ENCODE assay signal across 22 cellular contexts in genomic region chr6:148989585-148989984, GRCh38.
DNase-seq lines count a peak whose midpoint lies in the region; ATAC-seq and TF ChIP-seq lines count a peak whose summit lies in the region.
"Had no signal": no experiment of that assay in that cellular context is flagged by ENCODE, and none has a peak within 500 bp of the region (broad histone marks: within the 10 kb centered on the region; RNA-seq: fewer than 3 reads in every experiment).

No MANE protein-coding gene starts in this region.

- H3K36me3 Mint-ChIP-seq in MCF 10A (ENCODE audit: insufficient read depth, unreplicated experiment), result peaks cover 6% of the 10 kb centered on the region

- no peak overlapping the region for H3K4me3 ChIP-seq in H7 (ENCODE audit: insufficient read depth, low read depth, low read length)
- no peak overlapping the region for H3K4me3 ChIP-seq in parathyroid adenoma (ENCODE audit: low read depth, low read length)
- no peak overlapping the region for H3K4me3 ChIP-seq in Karpas-422 (ENCODE audit: low read length)
- H3K4me3 ChIP-seq in right cardiac atrium (ENCODE audit: low read length), result no peak overlapping the region
- H3K4me3 ChIP-seq: PC-9 had no signal

- no peaks in the 10 kb centered on the region for H3K4me1 Mint-ChIP-seq in MCF 10A (ENCODE audit: insufficient read depth, unreplicated experiment)

- H3K4me1 ChIP-seq in parathyroid adenoma (peaks cover 11% of the 10 kb centered on the region), Karpas-422 (ENCODE audit: low read length) (no peaks in the 10 kb centered on the region), right cardiac atrium (ENCODE audit: control insufficient read depth, insufficient read depth, low read length) (peaks cover 3% of the 10 kb centered on the region)

- intact Hi-C loops in MCF 10A (cut with micrococcal nuclease), result no loop called here
- intact Hi-C loops in right cardiac atrium (cut with DNase I), result no loop called here

- ATAC-seq in stimulated activated naive CD8-positive, alpha-beta T cell treated with anti-CD3 and anti-CD28 coated beads, Interleukin-15, Interleukin-2, amounts not matched to agents 100 U/mL and 50 U/mL, for 24 hours, result no peak
- no peak for ATAC-seq in right cardiac atrium

- CTCF ChIA-PET in MCF 10A (lab: Yijun Ruan, JAX), result interaction anchor here (0.9 kb wide), 1 partner anchor 16 kb away, joined by 3 read pairs; no protein-coding TSS in a partner anchor

- H3K36me3 ChIP-seq in H7 (replicated peaks; ENCODE audit: control insufficient read depth, insufficient read depth, low read length) (no peaks in the 10 kb centered on the region; the same call in 1 of the 2 replicates), parathyroid adenoma (ENCODE audit: control insufficient read depth, insufficient read depth, low read length) (no peaks in the 10 kb centered on the region), Karpas-422 (ENCODE audit: insufficient read depth, low read length) (no peaks in the 10 kb centered on the region)

- TF ChIP-seq CTCF in parathyroid adenoma (IDR thresholded peaks at IDR 0.05) (no peak), MCF 10A (IDR thresholded peaks at IDR 0.05; ENCODE audit: unreplicated experiment) (no peak)

- BruUV-seq in MCF 10A (replicated peaks; lab: Mats Ljungman, UMichigan), result no TSS peak

- H3K27ac Mint-ChIP-seq in MCF 10A (ENCODE audit: low read depth, unreplicated experiment), result no peak overlapping the region
- H3K27ac Mint-ChIP-seq: HFFc6 had no signal

- H3K9ac ChIP-seq in parathyroid adenoma (no peak overlapping the region), Karpas-422 (ENCODE audit: low read length) (no peak overlapping the region)

- no peak overlapping the region for H3K27ac ChIP-seq in parathyroid adenoma
- no peak overlapping the region for H3K27ac ChIP-seq in Karpas-422 (ENCODE audit: low read length)
- no peak overlapping the region for H3K27ac ChIP-seq in right cardiac atrium (ENCODE audit: low read length)
- H3K27ac ChIP-seq: PC-9, RWPE1 had no signal

- no peaks in the 10 kb centered on the region for H3K9me2 ChIP-seq in Karpas-422 (replicated peaks; ENCODE audit: insufficient read depth, low read length)

- 60% methylated on average over 1 of the region's 1 CpG for WGBS in right cardiac atrium

- POLR2A ChIA-PET in MCF 10A (lab: Yijun Ruan, JAX), result interaction anchor here (1.1 kb wide), 1 partner anchor 7 kb away, joined by 3 read pairs; no protein-coding TSS in a partner anchor

- no peaks in the 10 kb centered on the region for H4K20me1 ChIP-seq in Karpas-422 (ENCODE audit: insufficient read depth, low read depth, low read length)

- peak; percentile 26 for DNase-seq in H7
- peak; percentile 44 for DNase-seq in NOMO-1 treated with DMSO at 0.1 percent for 48 hours (lab: John Stamatoyannopoulos, UW; ENCODE audit: unreplicated experiment)
- peak; percentile 26 for DNase-seq in globus pallidus (ENCODE audit: low spot score)
- no peak for DNase-seq in MCF 10A (ENCODE audit: unreplicated experiment)
- no peak for DNase-seq in Karpas-422
- no peak for DNase-seq in stimulated activated naive CD8-positive, alpha-beta T cell treated with anti-CD3 and anti-CD28 coated beads, Interleukin-15, Interleukin-2, amounts not matched to agents 100 U/mL and 50 U/mL, for 24 hours
- DNase-seq in right cardiac atrium, result no peak
- DNase-seq: C1 segment of cervical spinal cord; CD8-positive, alpha-beta memory T cell; HFFc6; Kasumi-1; MM.1S; NCI-H1105 treated with DMSO at 0.1 percent for 48 hours; NCI-H1694; NCI-H2081 treated with DMSO at 0.1 percent for 48 hours; NCI-H446 treated with DMSO at 0.1 percent for 48 hours; NCI-H748 treated with DMSO at 0.1 percent for 48 hours; PC-9; SIG-M5 had no signal

- H3K9me3 Mint-ChIP-seq in MCF 10A (ENCODE audit: unreplicated experiment), result no peaks in the 10 kb centered on the region
- H3K9me3 Mint-ChIP-seq: HFFc6, IgD-negative memory B cell had no signal

- H3K27me3 ChIP-seq in H7 (ENCODE audit: control insufficient read depth, insufficient read depth, low read length), result no peaks in the 10 kb centered on the region
- no peaks in the 10 kb centered on the region for H3K27me3 ChIP-seq in parathyroid adenoma (ENCODE audit: control insufficient read depth, insufficient read depth, low read length)
- no peaks in the 10 kb centered on the region for H3K27me3 ChIP-seq in Karpas-422 (ENCODE audit: low read length)
- no peaks in the 10 kb centered on the region for H3K27me3 ChIP-seq in right cardiac atrium (ENCODE audit: control insufficient read depth, insufficient read depth)

- no peak overlapping the region for H3K4me3 Mint-ChIP-seq in MCF 10A (ENCODE audit: unreplicated experiment)
- H3K4me3 Mint-ChIP-seq: CD8-positive, alpha-beta memory T cell; HFFc6 had no signal

- H3K27me3 Mint-ChIP-seq in MCF 10A (ENCODE audit: insufficient read depth, unreplicated experiment), result no peaks in the 10 kb centered on the region
- H3K27me3 Mint-ChIP-seq: CD8-positive, alpha-beta memory T cell; IgD-negative memory B cell had no signal

- H3K4me2 ChIP-seq in parathyroid adenoma (ENCODE audit: low read length) (no peak overlapping the region), Karpas-422 (ENCODE audit: low read depth, low read length, poor library complexity, severe bottlenecking) (no peak overlapping the region)
- H3K4me2 ChIP-seq: PC-9 had no signal

- H2AFZ ChIP-seq in parathyroid adenoma (peak overlapping the region; percentile 26), Karpas-422 (ENCODE audit: low read length) (no peak overlapping the region)
- H2AFZ ChIP-seq: PC-9 had no signal

- H3K9me3 ChIP-seq in parathyroid adenoma (ENCODE audit: control insufficient read depth, low read length), result no peaks in the 10 kb centered on the region
- no peaks in the 10 kb centered on the region for H3K9me3 ChIP-seq in Karpas-422 (ENCODE audit: low read length)
- H3K9me3 ChIP-seq in right cardiac atrium (ENCODE audit: control insufficient read depth, low read length), result no peaks in the 10 kb centered on the region

- H3K79me2 ChIP-seq in parathyroid adenoma, result no peaks in the 10 kb centered on the region
- H3K79me2 ChIP-seq in Karpas-422 (ENCODE audit: low read length), result no peaks in the 10 kb centered on the region

Comparison
In these comparisons a context has a peak if more than half of its experiments do, and no peak if none do; other contexts are left out.
1. DNase-seq: peak in H7 (single experiment), NOMO-1 treated with DMSO at 0.1 percent for 48 hours (single experiment) and globus pallidus (single experiment); none in MCF 10A (single experiment), Karpas-422 (single experiment), stimulated activated naive CD8-positive, alpha-beta T cell treated with anti-CD3 and anti-CD28 coated beads, Interleukin-15, Interleukin-2, amounts not matched to agents 100 U/mL and 50 U/mL, for 24 hours (single experiment) and right cardiac atrium (0 of 3).